In the genomic region with DNA sequence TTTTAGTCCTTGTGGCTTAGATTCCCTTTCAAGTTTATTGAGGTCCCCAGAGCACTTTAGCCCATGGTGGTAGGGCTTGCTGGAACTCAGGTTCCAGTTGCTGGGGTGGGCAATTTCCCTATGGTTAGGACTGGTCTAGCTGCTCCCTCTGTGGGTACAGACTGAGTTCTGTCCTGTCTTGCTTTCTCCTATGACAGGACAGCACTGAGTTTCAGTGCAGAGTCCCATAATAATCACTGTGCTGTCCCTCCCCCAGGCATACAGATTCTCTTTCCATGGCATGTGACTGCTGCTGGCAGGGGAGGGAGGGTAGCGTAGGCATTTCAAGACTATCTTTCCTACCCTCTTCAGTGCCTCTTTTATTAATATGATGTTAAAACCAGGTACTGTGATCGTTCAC, we compare ENCODE assay signal across 25 cellular contexts. TPM values are rescaled to one million over a fixed set of nuclear protein-coding genes. Genes with fewer than 3 reads are reported as not detected.
"Had no signal": no experiment of that assay in that cellular context is flagged by ENCODE, and none has a peak within 500 bp of the region (broad histone marks: within the 10 kb centered on the region; RNA-seq: fewer than 3 reads in every experiment).

No MANE protein-coding gene starts in this region.

- H3K27me3 Mint-ChIP-seq: brain; effector memory CD8-positive, alpha-beta T cell; naive B cell; stimulated activated naive CD8-positive, alpha-beta T cell treated with anti-CD3 and anti-CD28 coated beads, Interleukin-15, amount 100 ng/mL, for 72 hours had no signal

- H3K4me3 ChIP-seq: esophagus muscularis mucosa, lower lobe of right lung, uterus had no signal

- H3K27me3 ChIP-seq: esophagus muscularis mucosa, uterus had no signal

- H3K27ac ChIP-seq: esophagus muscularis mucosa, lower lobe of right lung, uterus, VCaP had no signal

- H3K9me3 Mint-ChIP-seq: stimulated activated effector memory CD8-positive, alpha-beta T cell treated with anti-CD3 and anti-CD28 coated beads, Interleukin-12 subunit alpha, Interleukin-12 subunit beta, amount 100 ng/mL, for 72 hours; stimulated activated naive CD8-positive, alpha-beta T cell treated with anti-CD3 and anti-CD28 coated beads, Interleukin-15, amount 100 ng/mL, for 72 hours; T-helper 2 cell treated with Interferon-gamma antibody and Interleukin-4, amounts not matched to agents 5 μg/mL and 100 μg/mL, for 36 hours had no signal

- ATAC-seq: activated CD8-positive, alpha-beta T cell treated with anti-CD3 and anti-CD28 coated beads, Interleukin-2, amount 10 ng/mL, durations not matched to agents 7 days and 5 days; effector memory CD8-positive, alpha-beta T cell; stimulated activated effector memory CD8-positive, alpha-beta T cell treated with anti-CD3 and anti-CD28 coated beads, Interleukin-12 subunit alpha, Interleukin-12 subunit beta, amount 100 ng/mL, for 72 hours; stimulated activated naive CD8-positive, alpha-beta T cell treated with anti-CD3 and anti-CD28 coated beads, Interleukin-15, amount 100 ng/mL, for 72 hours had no signal

- H3K36me3 ChIP-seq: lower lobe of right lung, uterus had no signal

- H3K4me1 ChIP-seq: lower lobe of right lung had no signal

- H3K4me3 Mint-ChIP-seq: activated CD8-positive, alpha-beta T cell treated with anti-CD3 and anti-CD28 coated beads, Interleukin-2, amount 10 ng/mL, durations not matched to agents 7 days and 5 days; activated T-helper 1 cell treated with anti-CD3 and anti-CD28 coated beads, Interleukin-12 subunit alpha, Interleukin-12 subunit beta, Interleukin-2, Interleukin-4 antibody, amounts not matched to agents 30 ng/mL and 10 ng/mL and 1 ng/mL, durations not matched to agents 14 hours and 24 hours and 36 hours; brain; effector memory CD8-positive, alpha-beta T cell; naive B cell; stimulated activated effector memory CD8-positive, alpha-beta T cell treated with anti-CD3 and anti-CD28 coated beads, Interleukin-12 subunit alpha, Interleukin-12 subunit beta, amount 100 ng/mL, for 72 hours; stimulated activated naive CD8-positive, alpha-beta T cell treated with anti-CD3 and anti-CD28 coated beads, Interleukin-15, amount 100 ng/mL, for 72 hours; T-helper 2 cell treated with Interferon-gamma antibody and Interleukin-4, amounts not matched to agents 5 μg/mL and 100 μg/mL, for 36 hours had no signal

- DNase-seq: activated CD4-positive, alpha-beta T cell treated with anti-CD3 and anti-CD28 coated beads, Interleukin-2, amount 50 U/mL, for 1 hour; activated CD4-positive, CD25-positive, alpha-beta regulatory T cell treated with anti-CD3 and anti-CD28 coated beads, Interleukin-2, amount 50 U/mL, for 72 hours; activated CD8-positive, alpha-beta T cell treated with anti-CD3 and anti-CD28 coated beads, Interleukin-2, amount 10 ng/mL, durations not matched to agents 7 days and 5 days; activated gamma-delta T cell; activated naive CD4-positive, alpha-beta T cell treated with anti-CD3 and anti-CD28 coated beads, Interleukin-2, amount 50 U/mL, for 16 hours; effector memory CD8-positive, alpha-beta T cell; islet precursor cell; left cardiac atrium; lower lobe of right lung; naive B cell; posterior cingulate gyrus; stimulated activated CD4-positive, alpha-beta T cell treated with anti-CD3 and anti-CD28 coated beads, Interleukin-1b, Interleukin-23, amount 100 ng/mL, for 48 hours; stimulated activated naive CD8-positive, alpha-beta T cell treated with anti-CD3 and anti-CD28 coated beads, Interleukin-15, amount 100 ng/mL, for 72 hours; uterus had no signal

- H3K27ac Mint-ChIP-seq: activated CD8-positive, alpha-beta T cell treated with anti-CD3 and anti-CD28 coated beads, Interleukin-2, amount 10 ng/mL, durations not matched to agents 7 days and 5 days; activated T-helper 1 cell treated with anti-CD3 and anti-CD28 coated beads, Interleukin-12 subunit alpha, Interleukin-12 subunit beta, Interleukin-2, Interleukin-4 antibody, amounts not matched to agents 30 ng/mL and 10 ng/mL and 1 ng/mL, durations not matched to agents 14 hours and 24 hours and 36 hours; brain; effector memory CD8-positive, alpha-beta T cell; stimulated activated effector memory CD8-positive, alpha-beta T cell treated with anti-CD3 and anti-CD28 coated beads, Interleukin-12 subunit alpha, Interleukin-12 subunit beta, amount 100 ng/mL, for 72 hours; stimulated activated naive CD8-positive, alpha-beta T cell treated with anti-CD3 and anti-CD28 coated beads, Interleukin-15, amount 100 ng/mL, for 72 hours; T-helper 2 cell treated with Interferon-gamma antibody and Interleukin-4, amounts not matched to agents 5 μg/mL and 100 μg/mL, for 36 hours had no signal

- H3K36me3 Mint-ChIP-seq: stimulated activated effector memory CD8-positive, alpha-beta T cell treated with anti-CD3 and anti-CD28 coated beads, Interleukin-12 subunit alpha, Interleukin-12 subunit beta, amount 100 ng/mL, for 72 hours had no signal

- H3K9me3 ChIP-seq: esophagus muscularis mucosa, lower lobe of right lung, uterus had no signal

- FAIRE-seq: endothelial cell of umbilical vein, frontal cortex had no signal

RNA-seq across cellular contexts. Expression of gene ERVFRD-1, which starts 17.1 kb away (rescaled TPM):
- total RNA-seq: activated CD8-positive, alpha-beta T cell treated with anti-CD3 and anti-CD28 coated beads, Interleukin-2, amount 10 ng/mL, durations not matched to agents 7 days and 5 days; activated T-helper 1 cell treated with anti-CD3 and anti-CD28 coated beads, Interleukin-12 subunit alpha, Interleukin-12 subunit beta, Interleukin-2, Interleukin-4 antibody, amounts not matched to agents 30 ng/mL and 10 ng/mL and 1 ng/mL, durations not matched to agents 14 hours and 24 hours and 36 hours; endothelial cell of umbilical vein; frontal cortex; renal cortical epithelial cell; temporal lobe had no signal
- polyA plus RNA-seq: endothelial cell of umbilical vein, neural cell had no signal
